In genomic region chr17:75906143-75906884, GRCh38 we compare ENCODE assay signal across 11 cellular contexts. TPM values are rescaled to one million over a fixed set of nuclear protein-coding genes. Genes with fewer than 3 reads are reported as not detected.
DNase-seq lines count a peak whose midpoint lies in the region; ATAC-seq and TF ChIP-seq lines count a peak whose summit lies in the region.
"Had no signal": no experiment of that assay in that cellular context is flagged by ENCODE, and none has a peak within 500 bp of the region (broad histone marks: within the 10 kb centered on the region; RNA-seq: fewer than 3 reads in every experiment).

No MANE protein-coding gene starts in this region.

- 59 to 60% methylated on average over 7 to 10 of the region's 10 CpGs for WGBS in transverse colon (ENCODE audit: low coverage in 1 of 2), 2 donors

- H3K4me3 Mint-ChIP-seq in activated naive CD4-positive, alpha-beta T cell treated with anti-CD3 and anti-CD28 coated beads for 36 hours, result peak overlapping the region; percentile 29
- peak overlapping the region; percentile 35 for H3K4me3 Mint-ChIP-seq in activated CD4-positive, alpha-beta memory T cell treated with anti-CD3 and anti-CD28 coated beads, Interleukin-2, amount 10 ng/mL, durations not matched to agents 7 days and 5 days

- DNase-seq in activated naive CD4-positive, alpha-beta T cell treated with anti-CD3 and anti-CD28 coated beads for 36 hours, result no peak
- no peak for DNase-seq in activated naive CD4-positive, alpha-beta T cell treated with anti-CD3 and anti-CD28 coated beads, Interleukin-2, amount 50 U/mL, for 16 hours
- no peak for DNase-seq in activated CD4-positive, alpha-beta memory T cell treated with anti-CD3 and anti-CD28 coated beads, Interleukin-2, amount 10 ng/mL, durations not matched to agents 7 days and 5 days
- DNase-seq in lower lobe of right lung (no peak), transverse colon (no peak), nucleus accumbens (lab: John Stamatoyannopoulos, UW) (no peak), GM03348 (ENCODE audit: low spot score) (no peak)
- DNase-seq: occipital lobe; stimulated activated CD4-positive, alpha-beta T cell treated with anti-CD3 and anti-CD28 coated beads, Interleukin-4, amount 100 ng/mL, for 1 hour had no signal

- CTCF ChIA-PET in activated naive CD4-positive, alpha-beta T cell treated with anti-CD3 and anti-CD28 coated beads for 36 hours (lab: Charles Lee), result interaction anchor here (0.8 to 5.5 kb wide), 9 partner anchors 10 to 113 kb away, joined by 3 to 85 read pairs (median 5); partner anchors contain the start of gene FBF1
- CTCF ChIA-PET in activated CD4-positive, alpha-beta memory T cell treated with anti-CD3 and anti-CD28 coated beads, Interleukin-2, amount 10 ng/mL, durations not matched to agents 7 days and 5 days (lab: Charles Lee), result interaction anchor here (0.6 to 7.6 kb wide), 19 partner anchors 10 to 235 kb away, joined by 3 to 67 read pairs (median 3); partner anchors contain the start of genes CDK3, SRP68, TRIM65 and WBP2

- no peak overlapping the region for H3K4me3 ChIP-seq in lower lobe of right lung
- no peak overlapping the region for H3K4me3 ChIP-seq in transverse colon

- intact Hi-C loops in activated naive CD4-positive, alpha-beta T cell treated with anti-CD3 and anti-CD28 coated beads for 36 hours (cut with micrococcal nuclease), result loop anchor here (10.0 kb wide), 2 partner anchors 278 to 478 kb away; partner anchors contain the start of gene SPHK1
- intact Hi-C loops in lower lobe of right lung (cut with DNase I), result loop anchor here (10.0 kb wide), 1 partner anchor 98 kb away; the partner anchor contains the start of gene CDK3
- intact Hi-C loops in transverse colon (cut with DNase I; ENCODE audit: low total_unique reads), result loop anchor here (5.0 kb wide), 1 partner anchor 96 kb away; the partner anchor contains the start of gene CDK3

- peak overlapping the region; percentile 61 for H3K27ac Mint-ChIP-seq in activated naive CD4-positive, alpha-beta T cell treated with anti-CD3 and anti-CD28 coated beads for 36 hours
- H3K27ac Mint-ChIP-seq in activated CD4-positive, alpha-beta memory T cell treated with anti-CD3 and anti-CD28 coated beads, Interleukin-2, amount 10 ng/mL, durations not matched to agents 7 days and 5 days, result peak overlapping the region; percentile 54

- H3K27ac ChIP-seq in lower lobe of right lung (peak overlapping the region; percentile 91), transverse colon (peak overlapping the region in 3 of 4 donors; percentile 92 to 94 (median 92))

- ATAC-seq in lower lobe of right lung, result no peak
- no peak for ATAC-seq in GM21723 (IDR thresholded peaks at IDR 0.05; ENCODE audit: unreplicated experiment)

- peaks cover 22% of the 10 kb centered on the region for H3K4me1 Mint-ChIP-seq in activated naive CD4-positive, alpha-beta T cell treated with anti-CD3 and anti-CD28 coated beads for 36 hours (ENCODE audit: low read depth)
- H3K4me1 Mint-ChIP-seq in activated CD4-positive, alpha-beta memory T cell treated with anti-CD3 and anti-CD28 coated beads, Interleukin-2, amount 10 ng/mL, durations not matched to agents 7 days and 5 days, result peaks cover 32% of the 10 kb centered on the region

- no peaks in the 10 kb centered on the region for H3K27me3 ChIP-seq in lower lobe of right lung (ENCODE audit: low read depth)
- H3K27me3 ChIP-seq in transverse colon, result no peaks in the 10 kb centered on the region

- H3K4me1 ChIP-seq in lower lobe of right lung, result peaks cover 55% of the 10 kb centered on the region
- H3K4me1 ChIP-seq in transverse colon, result peaks cover 11 to 19% (median 17%) of the 10 kb centered on the region in 4 donors

- POLR2A ChIA-PET in activated CD4-positive, alpha-beta memory T cell treated with anti-CD3 and anti-CD28 coated beads, Interleukin-2, amount 10 ng/mL, durations not matched to agents 7 days and 5 days (lab: Charles Lee), result interaction anchor here (1.0 to 4.7 kb wide), 7 partner anchors 10 to 133 kb away, joined by 3 to 28 read pairs (median 7); partner anchors contain the start of genes FBF1 and TRIM65

- no peak for TF ChIP-seq POLR2A in transverse colon (IDR thresholded peaks at IDR 0.05)

- TF ChIP-seq CTCF in lower lobe of right lung (IDR thresholded peaks at IDR 0.05) (no peak), transverse colon (IDR thresholded peaks at IDR 0.05) (no peak)

- no peaks in the 10 kb centered on the region for H3K27me3 Mint-ChIP-seq in activated naive CD4-positive, alpha-beta T cell treated with anti-CD3 and anti-CD28 coated beads for 36 hours (ENCODE audit: low read depth)
- no peaks in the 10 kb centered on the region for H3K27me3 Mint-ChIP-seq in activated CD4-positive, alpha-beta memory T cell treated with anti-CD3 and anti-CD28 coated beads, Interleukin-2, amount 10 ng/mL, durations not matched to agents 7 days and 5 days

- peaks cover 1% of the 10 kb centered on the region for H3K36me3 Mint-ChIP-seq in activated naive CD4-positive, alpha-beta T cell treated with anti-CD3 and anti-CD28 coated beads for 36 hours (ENCODE audit: low read depth)
- H3K36me3 Mint-ChIP-seq in activated CD4-positive, alpha-beta memory T cell treated with anti-CD3 and anti-CD28 coated beads, Interleukin-2, amount 10 ng/mL, durations not matched to agents 7 days and 5 days (ENCODE audit: low read depth), result no peaks in the 10 kb centered on the region

- H3K36me3 ChIP-seq in lower lobe of right lung (peaks cover 22% of the 10 kb centered on the region), transverse colon (peaks cover 0 to 14% (median 0%) of the 10 kb centered on the region in 4 donors)

- no peaks in the 10 kb centered on the region for H3K9me3 Mint-ChIP-seq in activated naive CD4-positive, alpha-beta T cell treated with anti-CD3 and anti-CD28 coated beads for 36 hours
- no peaks in the 10 kb centered on the region for H3K9me3 Mint-ChIP-seq in activated CD4-positive, alpha-beta memory T cell treated with anti-CD3 and anti-CD28 coated beads, Interleukin-2, amount 10 ng/mL, durations not matched to agents 7 days and 5 days

- no peak for TF ChIP-seq EP300 in transverse colon (IDR thresholded peaks at IDR 0.05; ENCODE audit: low read depth)

- in situ Hi-C loops in transverse colon (cut with MboI; ENCODE audit: low pct_ligation_motif_present in 1 of 4, low pct_unique_long_range_greater_than_20kb in 1 of 4, low sequenced_read_pairs in 3 of 4), result loop anchor here (5.0 to 25.0 kb wide), 4 partner anchors 88 to 281 kb away; partner anchors contain the start of gene CDK3 (in 1 of the 4)

- H3K9me3 ChIP-seq in lower lobe of right lung (no peaks in the 10 kb centered on the region), transverse colon (no peaks in the 10 kb centered on the region)
- H3K9me3 ChIP-seq: thoracic aorta had no signal

RNA-seq across cellular contexts. Expression of gene MRPL38, which starts 1.6 kb away (rescaled TPM):
- 100 to 1,000 TPM; 109 to 117 TPM for total RNA-seq in activated naive CD4-positive, alpha-beta T cell treated with anti-CD3 and anti-CD28 coated beads for 36 hours
- total RNA-seq in activated CD4-positive, alpha-beta memory T cell treated with anti-CD3 and anti-CD28 coated beads, Interleukin-2, amount 10 ng/mL, durations not matched to agents 7 days and 5 days, result 10 to 100 TPM; 79.9 to 85.0 TPM
- 68.9 TPM for total RNA-seq in lower lobe of right lung
- 100 to 1,000 TPM in 1 of 4 donors, 10 to 100 TPM in 3; 40.6 to 117 (median 48.5) TPM for total RNA-seq in transverse colon

RNA-seq across cellular contexts. Expression of gene TRIM65, which starts 9.6 kb away (rescaled TPM):
- total RNA-seq in activated naive CD4-positive, alpha-beta T cell treated with anti-CD3 and anti-CD28 coated beads for 36 hours, result 10 to 100 TPM; 24.5 to 25.5 TPM
- total RNA-seq in activated CD4-positive, alpha-beta memory T cell treated with anti-CD3 and anti-CD28 coated beads, Interleukin-2, amount 10 ng/mL, durations not matched to agents 7 days and 5 days, result 10 to 100 TPM; 24.9 to 26.1 TPM
- 32.4 TPM for total RNA-seq in lower lobe of right lung
- 10 to 100 TPM; 16.8 to 21.7 (median 20.5) TPM for total RNA-seq in transverse colon

RNA-seq across cellular contexts. Expression of gene TRIM47, which starts 27.9 kb away (rescaled TPM):
- 1 to 10 TPM; 8.1 to 9.6 TPM for total RNA-seq in activated naive CD4-positive, alpha-beta T cell treated with anti-CD3 and anti-CD28 coated beads for 36 hours
- 10 to 100 TPM; 31.9 to 33.8 TPM for total RNA-seq in activated CD4-positive, alpha-beta memory T cell treated with anti-CD3 and anti-CD28 coated beads, Interleukin-2, amount 10 ng/mL, durations not matched to agents 7 days and 5 days
- total RNA-seq in lower lobe of right lung, result 21.0 TPM
- 100 to 1,000 TPM in 1 of 4 donors, 10 to 100 TPM in 3; 38.6 to 118 (median 41.0) TPM for total RNA-seq in transverse colon

RNA-seq across cellular contexts. Expression of gene FBF1, which starts 34.5 kb away (rescaled TPM):
- total RNA-seq in activated naive CD4-positive, alpha-beta T cell treated with anti-CD3 and anti-CD28 coated beads for 36 hours, result 10 to 100 TPM; 20.7 to 21.0 TPM
- 10 to 100 TPM; 19.8 to 21.1 TPM for total RNA-seq in activated CD4-positive, alpha-beta memory T cell treated with anti-CD3 and anti-CD28 coated beads, Interleukin-2, amount 10 ng/mL, durations not matched to agents 7 days and 5 days
- total RNA-seq in lower lobe of right lung (13.1 TPM), transverse colon (10 to 100 TPM in 2 of 4 donors, 1 to 10 TPM in 2; 2.9 to 29.9 (median 7.9) TPM)

RNA-seq across cellular contexts. Expression of gene WBP2, which starts 51.2 kb away (rescaled TPM):
- total RNA-seq in activated naive CD4-positive, alpha-beta T cell treated with anti-CD3 and anti-CD28 coated beads for 36 hours, result 10 to 100 TPM; 65.0 to 68.7 TPM
- 100 to 1,000 TPM; 107 to 114 TPM for total RNA-seq in activated CD4-positive, alpha-beta memory T cell treated with anti-CD3 and anti-CD28 coated beads, Interleukin-2, amount 10 ng/mL, durations not matched to agents 7 days and 5 days
- total RNA-seq in lower lobe of right lung, result 145 TPM
- total RNA-seq in transverse colon, result 10 to 100 TPM; 27.7 to 75.1 (median 56.8) TPM
